Comparison of ENCODE assay signal across 20 cellular contexts in genomic region chr6:151377095-151377494, GRCh38.
"Had no signal": no experiment of that assay in that cellular context is flagged by ENCODE, and none has a peak within 500 bp of the region (broad histone marks: within the 10 kb centered on the region; RNA-seq: fewer than 3 reads in every experiment).

No MANE protein-coding gene starts in this region.

- H3K4me3 Mint-ChIP-seq: endodermal cell, nephron had no signal

- H3K4me1 ChIP-seq: colonic mucosa had no signal

- H3K9me3 ChIP-seq: ascending aorta, colonic mucosa, sigmoid colon, thyroid gland had no signal

- DNase-seq: activated CD4-positive, alpha-beta T cell treated with anti-CD3 and anti-CD28 coated beads for 4 hours; activated CD8-positive, alpha-beta memory T cell treated with anti-CD3 and anti-CD28 coated beads for 24 hours; activated CD8-positive, alpha-beta memory T cell treated with anti-CD3 and anti-CD28 coated beads, Interleukin-2, amount 50 U/mL, for 48 hours; activated naive CD4-positive, alpha-beta T cell; colonic mucosa; endodermal cell; foreskin fibroblast; islet precursor cell; nucleus accumbens; posterior cingulate gyrus; sigmoid colon; stimulated activated CD4-positive, alpha-beta T cell treated with anti-CD3 and anti-CD28 coated beads, Interleukin-4, amount 100 ng/mL, for 24 hours; thyroid gland had no signal

- ATAC-seq: stimulated activated effector memory CD8-positive, alpha-beta T cell treated with anti-CD3 and anti-CD28 coated beads, Interleukin-12 subunit alpha, Interleukin-12 subunit beta, amount 100 ng/mL, for 72 hours had no signal

- H3K27me3 Mint-ChIP-seq: central memory CD8-positive, alpha-beta T cell had no signal

- H3K27ac ChIP-seq: ascending aorta, colonic mucosa, epithelial cell of prostate, sigmoid colon, thyroid gland had no signal

- H3K36me3 ChIP-seq: colonic mucosa had no signal

- H3K4me3 ChIP-seq: ascending aorta, colonic mucosa, lung, sigmoid colon, thyroid gland had no signal

- H3K9me3 Mint-ChIP-seq: central memory CD8-positive, alpha-beta T cell; stimulated activated effector memory CD8-positive, alpha-beta T cell treated with anti-CD3 and anti-CD28 coated beads, Interleukin-12 subunit alpha, Interleukin-12 subunit beta, amount 100 ng/mL, for 72 hours; T-helper 1 cell treated with Interleukin-12 subunit alpha and Interleukin-12 subunit beta and Interleukin-4 antibody, amounts not matched to agents 30 μg/mL and 1 μg/mL, for 36 hours had no signal

- H3K27ac Mint-ChIP-seq: endodermal cell, nephron had no signal

- H3K27me3 ChIP-seq: ascending aorta, colonic mucosa, sigmoid colon, thyroid gland had no signal
